Comparison of ENCODE assay signal across 10 cellular contexts in the genomic region with DNA sequence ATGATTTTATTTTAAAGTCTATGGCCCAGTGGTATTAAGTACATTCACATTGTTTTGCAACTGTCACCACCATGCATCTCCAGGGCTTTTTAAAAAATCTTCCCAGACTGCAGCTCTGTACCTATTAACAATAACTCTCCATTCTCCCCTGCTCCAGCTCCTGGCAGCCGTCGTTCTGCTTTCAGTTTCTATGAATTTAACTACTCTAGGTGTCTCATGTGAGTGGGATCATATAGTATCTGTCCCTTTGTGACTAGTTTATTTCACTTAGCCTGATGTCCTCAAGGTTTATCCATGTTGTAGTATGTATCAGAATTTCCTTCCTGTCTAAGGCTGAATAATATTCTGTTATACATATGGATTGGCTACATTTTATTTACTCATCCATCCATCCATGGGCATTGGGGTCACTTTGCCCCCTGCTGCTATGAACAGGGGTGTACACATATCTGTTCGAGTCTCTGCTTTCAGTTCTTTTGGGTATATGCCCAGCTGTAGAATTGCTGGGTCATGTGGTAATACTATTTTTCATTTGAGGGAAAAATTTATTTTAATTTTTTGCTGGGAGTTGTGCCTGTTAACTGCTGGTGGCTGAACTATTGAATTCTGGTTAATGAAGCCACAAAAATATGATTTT.
A peak's percentile ranks its signal among the peaks of the same experiment; 100 is the strongest.
DNase-seq lines count a peak whose midpoint lies in the region; ATAC-seq, FAIRE-seq and TF ChIP-seq lines count a peak whose summit lies in the region.
"Had no signal": no experiment of that assay in that cellular context is flagged by ENCODE, and none has a peak within 500 bp of the region (broad histone marks: within the 10 kb centered on the region; RNA-seq: fewer than 3 reads in every experiment).

No MANE protein-coding gene starts in this region.

- TF ChIP-seq POLR2A in HepG2 (IDR thresholded peaks at IDR 0.05; ENCODE audit: insufficient read depth in 1 of 2, low read depth in 2 of 2, low read length in 2 of 2), result no peak

- H3K9me3 ChIP-seq in BE2C (no peaks in the 10 kb centered on the region), HepG2 (ENCODE audit: low read length) (no peaks in the 10 kb centered on the region)

- H3K4me1 ChIP-seq in BE2C (peaks cover 32% of the 10 kb centered on the region), HepG2 (ENCODE audit: insufficient read depth, low read length) (no peaks in the 10 kb centered on the region)
- H3K4me1 ChIP-seq: neural progenitor cell had no signal

- in situ Hi-C loops in HepG2 (cut with HindIII; ENCODE audit: extremely low pct_ligation_motif_present, low pct_unique_long_range_greater_than_20kb), result loop anchor here (10.0 to 25.0 kb wide), 2 partner anchors 158 to 701 kb away; no protein-coding TSS in a partner anchor

- no peaks in the 10 kb centered on the region for H3K79me2 ChIP-seq in HepG2 (ENCODE audit: insufficient read depth, low read length)

- no peaks in the 10 kb centered on the region for H3K27me3 ChIP-seq in BE2C
- no peaks in the 10 kb centered on the region for H3K27me3 ChIP-seq in HepG2 (ENCODE audit: control insufficient read depth in 1 of 2, insufficient read depth in 2 of 2, low read length in 2 of 2)
- H3K27me3 ChIP-seq: neural progenitor cell had no signal

- TF ChIP-seq CTCF in BE2C (IDR thresholded peaks at IDR 0.05; ENCODE audit: low read depth, low read length) (peak; percentile 37), fibroblast of mammary gland (conservative IDR thresholded peaks at IDR 0.05; ENCODE audit: control insufficient read depth, insufficient read depth, low read depth, low read length) (peak; percentile 36), HepG2 (CRISPR knock-in tag; IDR thresholded peaks at IDR 0.05) (no peak)

- intact Hi-C loops in HepG2 (cut with micrococcal nuclease; ENCODE audit: unreplicated experiment), result no loop called here

- no peak overlapping the region for H3K27ac ChIP-seq in HepG2 (ENCODE audit: extremely low read length, insufficient read depth, low read length)
- H3K27ac ChIP-seq: C4-2B, neural progenitor cell had no signal

- H4K20me1 ChIP-seq in HepG2 (ENCODE audit: insufficient read depth, low read length), result no peaks in the 10 kb centered on the region

- no peak for TF ChIP-seq RAD21 in HepG2 (CRISPR knock-in tag; IDR thresholded peaks at IDR 0.05)

- no peak overlapping the region for H3K9ac ChIP-seq in HepG2 (ENCODE audit: insufficient read depth, low read depth, low read length)
- H3K9ac ChIP-seq: neural progenitor cell had no signal

- CTCF ChIA-PET in HepG2 (lab: Yijun Ruan, JAX; ENCODE audit: low intra/inter-chr PET ratio, low total read pairs), result no interaction called here

- no TSS peak for BruUV-seq in HepG2 (replicated peaks; lab: Mats Ljungman, UMichigan)

- 35% methylated on average over 3 of the region's 3 CpGs for WGBS in HepG2 (ENCODE audit: low lambda C conversion rate)

- TF ChIP-seq EP300 in HepG2 (IDR thresholded peaks at IDR 0.05; ENCODE audit: low read depth in 2 of 2, low read length in 2 of 2), result no peak
- no peak for TF ChIP-seq EP300 in HepG2 (CRISPR knock-in tag; IDR thresholded peaks at IDR 0.05; ENCODE audit: borderline replicate concordance)

- H3K4me3 ChIP-seq in BE2C (ENCODE audit: low read depth, low read length) (no peak overlapping the region), fibroblast of mammary gland (ENCODE audit: control insufficient read depth, low read depth, low read length) (no peak overlapping the region), HepG2 (replicated peaks in 1 of 3; ENCODE audit: insufficient read depth in 1 of 3, low read depth in 2 of 3, low read length in 3 of 3) (no peak overlapping the region)
- H3K4me3 ChIP-seq: neural progenitor cell had no signal

- DNase-seq in BE2C (no peak), fibroblast of mammary gland (ENCODE audit: low read depth) (peak; percentile 52), HepG2 (ENCODE audit: low spot score) (no peak), hepatic stellate cell (ENCODE audit: low spot score) (no peak), NCI-H2107 (lab: John Stamatoyannopoulos, UW) (no peak), RCC 7860 (ENCODE audit: low spot score) (no peak)

- POLR2A ChIA-PET in HepG2 (lab: Yijun Ruan, JAX), result no interaction called here

- no peak for FAIRE-seq in HepG2 (lab: Jason Lieb, UNC)
- FAIRE-seq in RCC 7860 (lab: Jason Lieb, UNC), result no peak

- no peak overlapping the region for H3K4me2 ChIP-seq in HepG2 (ENCODE audit: low read depth, low read length)
- H3K4me2 ChIP-seq: neural progenitor cell had no signal

- ATAC-seq in GM19372 (IDR thresholded peaks at IDR 0.05; ENCODE audit: low read depth, unreplicated experiment) (peak; percentile 45), HG03342 (IDR thresholded peaks at IDR 0.05; ENCODE audit: unreplicated experiment) (peak; percentile 68), HepG2 (no peak)

- H2AFZ ChIP-seq in HepG2 (ENCODE audit: low read length), result no peak overlapping the region
- H2AFZ ChIP-seq: neural progenitor cell had no signal

- peaks cover 9% of the 10 kb centered on the region; the same call in 1 of the 2 replicates for H3K36me3 ChIP-seq in BE2C
- no peaks in the 10 kb centered on the region for H3K36me3 ChIP-seq in HepG2 (replicated peaks in 1 of 2; ENCODE audit: control insufficient read depth in 1 of 2, insufficient read depth in 2 of 2, low read length in 2 of 2)
- H3K36me3 ChIP-seq: neural progenitor cell had no signal

TF ChIP-seq in HepG2, 621 proteins besides CTCF, POLR2A, EP300 and RAD21:
- TF ChIP-seq, protein P1, sequence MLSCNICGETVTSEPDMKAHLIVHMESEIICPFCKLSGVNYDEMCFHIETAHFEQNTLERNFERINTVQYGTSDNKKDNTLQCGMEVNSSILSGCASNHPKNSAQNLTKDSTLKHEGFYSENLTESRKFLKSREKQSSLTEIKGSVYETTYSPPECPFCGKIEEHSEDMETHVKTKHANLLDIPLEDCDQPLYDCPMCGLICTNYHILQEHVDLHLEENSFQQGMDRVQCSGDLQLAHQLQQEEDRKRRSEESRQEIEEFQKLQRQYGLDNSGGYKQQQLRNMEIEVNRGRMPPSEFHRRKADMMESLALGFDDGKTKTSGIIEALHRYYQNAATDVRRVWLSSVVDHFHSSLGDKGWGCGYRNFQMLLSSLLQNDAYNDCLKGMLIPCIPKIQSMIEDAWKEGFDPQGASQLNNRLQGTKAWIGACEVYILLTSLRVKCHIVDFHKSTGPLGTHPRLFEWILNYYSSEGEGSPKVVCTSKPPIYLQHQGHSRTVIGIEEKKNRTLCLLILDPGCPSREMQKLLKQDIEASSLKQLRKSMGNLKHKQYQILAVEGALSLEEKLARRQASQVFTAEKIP (CRISPR knock-in tag; IDR thresholded peaks at IDR 0.05; ENCODE audit: borderline replicate concordance), result no peak
- no peak for TF ChIP-seq BRD4 (CRISPR knock-in tag; IDR thresholded peaks at IDR 0.05)
- TF ChIP-seq ZBTB1 (CRISPR knock-in tag; IDR thresholded peaks at IDR 0.05; ENCODE audit: borderline replicate concordance), result no peak
- TF ChIP-seq, protein P2, sequence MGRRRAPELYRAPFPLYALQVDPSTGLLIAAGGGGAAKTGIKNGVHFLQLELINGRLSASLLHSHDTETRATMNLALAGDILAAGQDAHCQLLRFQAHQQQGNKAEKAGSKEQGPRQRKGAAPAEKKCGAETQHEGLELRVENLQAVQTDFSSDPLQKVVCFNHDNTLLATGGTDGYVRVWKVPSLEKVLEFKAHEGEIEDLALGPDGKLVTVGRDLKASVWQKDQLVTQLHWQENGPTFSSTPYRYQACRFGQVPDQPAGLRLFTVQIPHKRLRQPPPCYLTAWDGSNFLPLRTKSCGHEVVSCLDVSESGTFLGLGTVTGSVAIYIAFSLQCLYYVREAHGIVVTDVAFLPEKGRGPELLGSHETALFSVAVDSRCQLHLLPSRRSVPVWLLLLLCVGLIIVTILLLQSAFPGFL (CRISPR knock-in tag; IDR thresholded peaks at IDR 0.05), result no peak
- TF ChIP-seq POGZ (CRISPR knock-in tag; IDR thresholded peaks at IDR 0.05), result no peak
- TF ChIP-seq, protein P3, sequence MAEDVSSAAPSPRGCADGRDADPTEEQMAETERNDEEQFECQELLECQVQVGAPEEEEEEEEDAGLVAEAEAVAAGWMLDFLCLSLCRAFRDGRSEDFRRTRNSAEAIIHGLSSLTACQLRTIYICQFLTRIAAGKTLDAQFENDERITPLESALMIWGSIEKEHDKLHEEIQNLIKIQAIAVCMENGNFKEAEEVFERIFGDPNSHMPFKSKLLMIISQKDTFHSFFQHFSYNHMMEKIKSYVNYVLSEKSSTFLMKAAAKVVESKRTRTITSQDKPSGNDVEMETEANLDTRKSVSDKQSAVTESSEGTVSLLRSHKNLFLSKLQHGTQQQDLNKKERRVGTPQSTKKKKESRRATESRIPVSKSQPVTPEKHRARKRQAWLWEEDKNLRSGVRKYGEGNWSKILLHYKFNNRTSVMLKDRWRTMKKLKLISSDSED (CRISPR knock-in tag; IDR thresholded peaks at IDR 0.05), result no peak
- no peak for TF ChIP-seq ZNF598 (CRISPR knock-in tag; IDR thresholded peaks at IDR 0.05; ENCODE audit: borderline replicate concordance)
